ENCODE assay signal across 1 cellular context in the genomic region with DNA sequence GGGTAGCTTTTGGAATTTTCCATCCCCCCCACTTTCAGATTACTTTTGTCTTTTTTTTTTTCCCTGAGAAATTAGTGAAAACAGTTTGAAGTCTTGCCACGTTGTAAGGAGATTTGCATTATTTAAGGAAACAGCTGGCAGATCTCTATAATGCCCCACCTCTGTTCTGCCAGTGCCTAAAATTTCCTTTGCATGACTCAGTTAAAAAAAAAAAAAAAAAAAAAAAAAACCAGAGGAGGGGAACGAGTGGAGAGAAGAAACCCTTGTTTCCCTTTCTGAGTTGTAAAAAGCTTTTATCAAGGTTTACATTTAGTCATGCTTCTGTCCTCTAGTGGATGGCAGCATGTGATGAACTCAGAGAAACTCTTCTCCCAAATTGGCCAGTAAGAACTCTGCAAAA.
TF ChIP-seq lines count a peak whose summit lies in the region.

No MANE protein-coding gene starts in this region.

TF ChIP-seq in IMR-90, 13 proteins besides CTCF, POLR2A, EP300 and RAD21 (continued from another document):
- TF ChIP-seq, protein P1, sequence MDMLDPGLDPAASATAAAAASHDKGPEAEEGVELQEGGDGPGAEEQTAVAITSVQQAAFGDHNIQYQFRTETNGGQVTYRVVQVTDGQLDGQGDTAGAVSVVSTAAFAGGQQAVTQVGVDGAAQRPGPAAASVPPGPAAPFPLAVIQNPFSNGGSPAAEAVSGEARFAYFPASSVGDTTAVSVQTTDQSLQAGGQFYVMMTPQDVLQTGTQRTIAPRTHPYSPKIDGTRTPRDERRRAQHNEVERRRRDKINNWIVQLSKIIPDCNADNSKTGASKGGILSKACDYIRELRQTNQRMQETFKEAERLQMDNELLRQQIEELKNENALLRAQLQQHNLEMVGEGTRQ (IDR thresholded peaks at IDR 0.05; ENCODE audit: low read depth, low read length): peak; percentile 48; the same call in 1 of the 2 replicates
- no peak for TF ChIP-seq CEBPB (IDR thresholded peaks at IDR 0.05; ENCODE audit: low read depth, low read length)
- 0 out of 2 replicates have a peak, but pooled peaks have one; percentile 10 for TF ChIP-seq FOS (IDR thresholded peaks at IDR 0.05; ENCODE audit: low read depth, low read length)
- no peak for TF ChIP-seq RFX5 (IDR thresholded peaks at IDR 0.05; ENCODE audit: low read depth, low read length)
- TF ChIP-seq BHLHE40 (IDR thresholded peaks at IDR 0.05; ENCODE audit: low read depth, low read length): peak; percentile 20; the same call in 1 of the 2 replicates
- no peak for TF ChIP-seq RCOR1 (IDR thresholded peaks at IDR 0.05; ENCODE audit: insufficient replicate concordance, low read length)
